ENCODE assay signal across 17 cellular contexts in the genomic region with DNA sequence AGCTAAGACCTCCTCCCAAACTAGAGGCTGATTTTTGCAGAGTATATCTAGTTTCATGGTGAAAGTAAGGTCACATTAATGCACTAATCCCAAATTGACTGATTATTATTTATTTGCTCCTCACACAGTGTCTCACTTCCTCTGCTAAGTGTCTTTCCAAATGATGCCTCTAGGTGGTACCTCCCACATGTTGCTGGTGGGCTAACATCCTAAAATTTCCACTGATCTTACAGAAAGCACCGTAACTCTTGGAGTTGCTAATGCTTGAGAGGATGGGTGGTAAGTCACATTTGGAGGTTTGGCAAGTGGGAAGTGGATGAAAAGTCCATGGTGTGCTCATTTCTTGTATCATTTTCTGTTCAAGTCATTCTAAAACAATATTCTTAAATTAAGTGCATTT.
A peak's percentile ranks its signal among the peaks of the same experiment; 100 is the strongest.
DNase-seq lines count a peak whose midpoint lies in the region; ATAC-seq and TF ChIP-seq lines count a peak whose summit lies in the region.
"Had no signal": no experiment of that assay in that cellular context is flagged by ENCODE, and none has a peak within 500 bp of the region (broad histone marks: within the 10 kb centered on the region; RNA-seq: fewer than 3 reads in every experiment).

No MANE protein-coding gene starts in this region.

- no peak for ATAC-seq in activated T-cell treated with anti-CD3 and anti-CD28 coated beads, Interleukin-2, amount 50 U/mL, for 4 hours
- no peak for ATAC-seq in activated CD8-positive, alpha-beta T cell treated with anti-CD3 and anti-CD28 coated beads for 36 hours
- ATAC-seq in GM18867 (IDR thresholded peaks at IDR 0.05; ENCODE audit: unreplicated experiment) = no peak
- ATAC-seq: lower lobe of right lung; sciatic nerve; stimulated activated naive B cell treated with anti-CD40 and anti-IgM and Interleukin-4, amounts not matched to agents 10 μg/mL and 1 μg/mL and 100 μg/mL, for 72 hours had no signal

- TF ChIP-seq CTCF in AG04450 (IDR thresholded peaks at IDR 0.05; ENCODE audit: low read depth, low read length) (peak; percentile 28), GM12872 (IDR thresholded peaks at IDR 0.05; ENCODE audit: insufficient read depth, low read depth, low read length) (peak; percentile 34; the same call in 1 of the 3 replicates), OCI-LY3 (IDR thresholded peaks at IDR 0.05; ENCODE audit: low read depth, low read length) (peak; percentile 37), endothelial cell (IDR thresholded peaks at IDR 0.05; ENCODE audit: unreplicated experiment) (peak; percentile 41)
- no peak for TF ChIP-seq CTCF in activated CD8-positive, alpha-beta T cell treated with anti-CD3 and anti-CD28 coated beads for 36 hours (IDR thresholded peaks at IDR 0.05)

- H4K20me1 ChIP-seq in OCI-LY3 (ENCODE audit: insufficient read depth, low read length) = no peaks in the 10 kb centered on the region

- no peaks in the 10 kb centered on the region for H3K4me1 Mint-ChIP-seq in endothelial cell (ENCODE audit: unreplicated experiment)
- no peaks in the 10 kb centered on the region for H3K4me1 Mint-ChIP-seq in activated T-cell treated with anti-CD3 and anti-CD28 coated beads, Interleukin-2, amount 50 U/mL, for 4 hours (ENCODE audit: low read depth)
- H3K4me1 Mint-ChIP-seq in activated CD8-positive, alpha-beta T cell treated with anti-CD3 and anti-CD28 coated beads for 36 hours (ENCODE audit: low read depth) = no peaks in the 10 kb centered on the region
- H3K4me1 Mint-ChIP-seq: activated naive CD8-positive, alpha-beta T cell treated with anti-CD3 and anti-CD28 coated beads, Interleukin-2, amount 10 ng/mL, durations not matched to agents 7 days and 5 days; stimulated activated naive B cell treated with anti-CD40 and anti-IgM and Interleukin-4, amounts not matched to agents 10 μg/mL and 1 μg/mL and 100 μg/mL, for 72 hours had no signal

- H3K4me3 ChIP-seq in AG04450 (ENCODE audit: low read depth, low read length) (no peak overlapping the region), OCI-LY3 (ENCODE audit: low read length) (no peak overlapping the region)
- H3K4me3 ChIP-seq: hepatocyte, lower lobe of right lung had no signal

- H3K4me3 Mint-ChIP-seq in endothelial cell (ENCODE audit: unreplicated experiment) = no peak overlapping the region
- no peak overlapping the region for H3K4me3 Mint-ChIP-seq in activated T-cell treated with anti-CD3 and anti-CD28 coated beads, Interleukin-2, amount 50 U/mL, for 4 hours
- no peak overlapping the region for H3K4me3 Mint-ChIP-seq in activated CD8-positive, alpha-beta T cell treated with anti-CD3 and anti-CD28 coated beads for 36 hours
- H3K4me3 Mint-ChIP-seq: activated naive CD8-positive, alpha-beta T cell treated with anti-CD3 and anti-CD28 coated beads, Interleukin-2, amount 10 ng/mL, durations not matched to agents 7 days and 5 days; stimulated activated naive B cell treated with anti-CD40 and anti-IgM and Interleukin-4, amounts not matched to agents 10 μg/mL and 1 μg/mL and 100 μg/mL, for 72 hours had no signal

- peaks cover 19% of the 10 kb centered on the region for H3K4me1 ChIP-seq in OCI-LY3 (ENCODE audit: low read length)
- H3K4me1 ChIP-seq: lower lobe of right lung had no signal

- H3K27ac ChIP-seq in AG04450 (ENCODE audit: low read depth, low read length) = no peak overlapping the region
- no peak overlapping the region for H3K27ac ChIP-seq in OCI-LY3 (ENCODE audit: low read length)
- H3K27ac ChIP-seq: hepatocyte, lower lobe of right lung had no signal

- H3K9ac ChIP-seq in OCI-LY3 (ENCODE audit: low read length) = no peak overlapping the region

- no peak overlapping the region for H3K27ac Mint-ChIP-seq in endothelial cell (ENCODE audit: unreplicated experiment)
- H3K27ac Mint-ChIP-seq in activated CD8-positive, alpha-beta T cell treated with anti-CD3 and anti-CD28 coated beads for 36 hours = no peak overlapping the region
- H3K27ac Mint-ChIP-seq: activated naive CD8-positive, alpha-beta T cell treated with anti-CD3 and anti-CD28 coated beads, Interleukin-2, amount 10 ng/mL, durations not matched to agents 7 days and 5 days; stimulated activated naive B cell treated with anti-CD40 and anti-IgM and Interleukin-4, amounts not matched to agents 10 μg/mL and 1 μg/mL and 100 μg/mL, for 72 hours had no signal

- CTCF ChIA-PET in AG04450 (lab: Charles Lee) = no interaction called here
- CTCF ChIA-PET in activated CD8-positive, alpha-beta T cell treated with anti-CD3 and anti-CD28 coated beads for 36 hours (lab: Charles Lee) = no interaction called here

- no peaks in the 10 kb centered on the region for H3K27me3 Mint-ChIP-seq in endothelial cell (ENCODE audit: unreplicated experiment)
- H3K27me3 Mint-ChIP-seq in activated T-cell treated with anti-CD3 and anti-CD28 coated beads, Interleukin-2, amount 50 U/mL, for 4 hours (ENCODE audit: low read depth) = no peaks in the 10 kb centered on the region
- H3K27me3 Mint-ChIP-seq in activated CD8-positive, alpha-beta T cell treated with anti-CD3 and anti-CD28 coated beads for 36 hours = peaks cover 1% of the 10 kb centered on the region
- H3K27me3 Mint-ChIP-seq: activated naive CD8-positive, alpha-beta T cell treated with anti-CD3 and anti-CD28 coated beads, Interleukin-2, amount 10 ng/mL, durations not matched to agents 7 days and 5 days; stimulated activated naive B cell treated with anti-CD40 and anti-IgM and Interleukin-4, amounts not matched to agents 10 μg/mL and 1 μg/mL and 100 μg/mL, for 72 hours had no signal

- H3K79me2 ChIP-seq in OCI-LY3 (ENCODE audit: low read length) = no peaks in the 10 kb centered on the region
- H3K79me2 ChIP-seq: hepatocyte had no signal

- DNase-seq in AG04450 (ENCODE audit: low read depth, low spot score) (no peak), endothelial cell (ENCODE audit: low spot score) (no peak), NCI-H1048 (lab: John Stamatoyannopoulos, UW) (no peak)
- no peak for DNase-seq in activated T-cell treated with anti-CD3 and anti-CD28 coated beads, Interleukin-2, amount 50 U/mL, for 4 hours
- DNase-seq in activated CD8-positive, alpha-beta T cell treated with anti-CD3 and anti-CD28 coated beads for 36 hours = no peak
- DNase-seq: activated naive CD8-positive, alpha-beta T cell treated with anti-CD3 and anti-CD28 coated beads, Interleukin-2, amount 10 ng/mL, durations not matched to agents 7 days and 5 days; erythroblast; lower lobe of right lung; NCI-H1694; NCI-H526 treated with DMSO at 0.1 percent for 48 hours; SHP77; stimulated activated naive B cell treated with anti-CD40 and anti-IgM and Interleukin-4, amounts not matched to agents 10 μg/mL and 1 μg/mL and 100 μg/mL, for 72 hours had no signal

- POLR2A ChIA-PET in AG04450 (lab: Yijun Ruan, JAX) = no interaction called here
- POLR2A ChIA-PET in activated CD8-positive, alpha-beta T cell treated with anti-CD3 and anti-CD28 coated beads for 36 hours (lab: Charles Lee) = no interaction called here

- no peaks in the 10 kb centered on the region for H3K9me3 Mint-ChIP-seq in endothelial cell (ENCODE audit: unreplicated experiment)
- peaks cover 19% of the 10 kb centered on the region for H3K9me3 Mint-ChIP-seq in activated T-cell treated with anti-CD3 and anti-CD28 coated beads, Interleukin-2, amount 50 U/mL, for 4 hours
- H3K9me3 Mint-ChIP-seq in activated CD8-positive, alpha-beta T cell treated with anti-CD3 and anti-CD28 coated beads for 36 hours = peaks cover 3% of the 10 kb centered on the region
- H3K9me3 Mint-ChIP-seq: activated naive CD8-positive, alpha-beta T cell treated with anti-CD3 and anti-CD28 coated beads, Interleukin-2, amount 10 ng/mL, durations not matched to agents 7 days and 5 days had no signal

- intact Hi-C loops in activated CD8-positive, alpha-beta T cell treated with anti-CD3 and anti-CD28 coated beads for 36 hours (cut with micrococcal nuclease) = no loop called here

- H3K9me3 ChIP-seq in AG04450 (ENCODE audit: control insufficient read depth, insufficient read depth, low read length) = no peaks in the 10 kb centered on the region
- H3K9me3 ChIP-seq in OCI-LY3 (ENCODE audit: insufficient read depth, low read length) = no peaks in the 10 kb centered on the region

- H3K27me3 ChIP-seq in AG04450 (ENCODE audit: control insufficient read depth, insufficient read depth, low read length) (no peaks in the 10 kb centered on the region), OCI-LY3 (ENCODE audit: low read depth, low read length) (0 out of 2 replicates have a peak, but pooled peaks cover under 1% of the 10 kb centered on the region)
- H3K27me3 ChIP-seq: hepatocyte had no signal

- H3K4me2 ChIP-seq in OCI-LY3 (ENCODE audit: low read length) = no peak overlapping the region
- H3K4me2 ChIP-seq: hepatocyte had no signal

- H3K36me3 Mint-ChIP-seq in endothelial cell (ENCODE audit: low read depth, unreplicated experiment) = no peaks in the 10 kb centered on the region
- no peaks in the 10 kb centered on the region for H3K36me3 Mint-ChIP-seq in activated T-cell treated with anti-CD3 and anti-CD28 coated beads, Interleukin-2, amount 50 U/mL, for 4 hours (ENCODE audit: insufficient read depth)
- H3K36me3 Mint-ChIP-seq in activated CD8-positive, alpha-beta T cell treated with anti-CD3 and anti-CD28 coated beads for 36 hours (ENCODE audit: low read depth) = no peaks in the 10 kb centered on the region
- H3K36me3 Mint-ChIP-seq: activated naive CD8-positive, alpha-beta T cell treated with anti-CD3 and anti-CD28 coated beads, Interleukin-2, amount 10 ng/mL, durations not matched to agents 7 days and 5 days; stimulated activated naive B cell treated with anti-CD40 and anti-IgM and Interleukin-4, amounts not matched to agents 10 μg/mL and 1 μg/mL and 100 μg/mL, for 72 hours had no signal

- H3K36me3 ChIP-seq in OCI-LY3 (replicated peaks; ENCODE audit: low read depth, low read length) = no peaks in the 10 kb centered on the region
- H3K36me3 ChIP-seq: lower lobe of right lung had no signal

- H2AFZ ChIP-seq in OCI-LY3 (ENCODE audit: low read depth, low read length) = no peak overlapping the region
- H2AFZ ChIP-seq: hepatocyte had no signal
